ENCODE assay signal across 8 cellular contexts in the genomic region with DNA sequence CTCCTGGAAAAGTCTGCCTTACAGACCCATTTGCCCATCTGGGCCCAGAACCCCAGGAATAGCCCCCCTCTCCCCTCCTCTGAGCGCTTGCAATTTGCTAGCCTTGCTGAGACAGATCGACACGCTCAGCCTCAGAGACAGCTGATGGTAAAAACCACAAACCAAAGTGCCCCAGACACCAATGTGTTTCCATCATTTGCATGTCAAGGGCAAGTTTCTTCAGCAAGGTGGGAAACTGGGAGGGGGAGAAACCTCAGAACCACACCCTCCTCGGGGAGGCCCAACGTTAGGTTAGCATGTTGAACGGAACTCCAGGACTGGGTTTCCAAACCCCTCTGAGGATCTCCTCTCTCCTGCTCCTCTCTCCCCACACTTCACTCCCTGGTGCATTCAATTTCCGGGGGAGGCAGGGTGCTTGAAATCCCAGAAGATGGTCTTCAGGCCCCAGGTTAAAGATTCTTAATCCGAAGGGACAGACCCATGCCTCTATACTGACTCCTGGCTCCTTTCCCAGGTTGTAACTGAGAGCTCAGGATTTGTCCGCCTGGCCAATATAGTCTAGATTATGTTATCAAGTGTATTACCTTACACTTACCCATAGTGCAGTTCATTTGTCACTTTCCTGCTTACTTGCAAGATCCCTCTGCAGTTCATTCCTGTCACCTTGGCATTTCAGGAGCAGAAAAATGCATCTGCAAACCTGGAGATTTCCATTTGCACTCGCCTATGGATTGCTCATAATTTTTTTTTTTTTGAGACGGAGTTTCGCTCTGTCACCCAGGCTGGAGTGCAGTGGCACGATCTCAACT. TPM values are rescaled to one million over a fixed set of nuclear protein-coding genes. Genes with fewer than 3 reads are reported as not detected.
DNase-seq lines count a peak whose midpoint lies in the region; ATAC-seq and TF ChIP-seq lines count a peak whose summit lies in the region.

No MANE protein-coding gene starts in this region.

- H3K4me1 Mint-ChIP-seq in activated T-helper 1 cell treated with anti-CD3 and anti-CD28 coated beads, Interleukin-12 subunit alpha, Interleukin-12 subunit beta, Interleukin-2, Interleukin-4 antibody, amounts not matched to agents 30 ng/mL and 10 ng/mL and 1 ng/mL, durations not matched to agents 14 hours and 24 hours and 36 hours (ENCODE audit: low read depth) = peaks cover 19% of the 10 kb centered on the region
- peaks cover 12 to 34% (median 26%) of the 10 kb centered on the region in 4 donors for H3K4me1 Mint-ChIP-seq in naive thymus-derived CD8-positive, alpha-beta T cell

- H3K36me3 Mint-ChIP-seq in activated T-helper 1 cell treated with anti-CD3 and anti-CD28 coated beads, Interleukin-12 subunit alpha, Interleukin-12 subunit beta, Interleukin-2, Interleukin-4 antibody, amounts not matched to agents 30 ng/mL and 10 ng/mL and 1 ng/mL, durations not matched to agents 14 hours and 24 hours and 36 hours (ENCODE audit: low read depth) = no peaks in the 10 kb centered on the region
- H3K36me3 Mint-ChIP-seq in naive thymus-derived CD8-positive, alpha-beta T cell = no peaks in the 10 kb centered on the region

- peak; percentile 86 for DNase-seq in GM12865 (ENCODE audit: low read depth)
- peak; percentile 5 for DNase-seq in MV-4-11 (lab: John Stamatoyannopoulos, UW)
- DNase-seq in activated T-helper 1 cell treated with anti-CD3 and anti-CD28 coated beads, Interleukin-12 subunit alpha, Interleukin-12 subunit beta, Interleukin-2, Interleukin-4 antibody, amounts not matched to agents 30 ng/mL and 10 ng/mL and 1 ng/mL, durations not matched to agents 14 hours and 24 hours and 36 hours (ENCODE audit: low spot score) = peak; percentile 33
- DNase-seq in naive thymus-derived CD8-positive, alpha-beta T cell = peak in 8 of 10 donors; percentile 11 to 53 (median 37)
- DNase-seq in SHP77 treated with DMSO at 0.1 percent for 48 hours (lab: John Stamatoyannopoulos, UW) = no peak
- no peak for DNase-seq in HPDE6-E6E7 (ENCODE audit: extremely low spot score)

- no peaks in the 10 kb centered on the region for H3K9me3 Mint-ChIP-seq in activated T-helper 1 cell treated with anti-CD3 and anti-CD28 coated beads, Interleukin-12 subunit alpha, Interleukin-12 subunit beta, Interleukin-2, Interleukin-4 antibody, amounts not matched to agents 30 ng/mL and 10 ng/mL and 1 ng/mL, durations not matched to agents 14 hours and 24 hours and 36 hours
- H3K9me3 Mint-ChIP-seq in naive thymus-derived CD8-positive, alpha-beta T cell = no peaks in the 10 kb centered on the region

- POLR2A ChIA-PET in naive thymus-derived CD8-positive, alpha-beta T cell (lab: Charles Lee) = interaction anchor here (1.2 to 1.8 kb wide), 2 partner anchors 37 to 51 kb away, joined by 4 to 9 read pairs; a partner anchor contains a TSS

- intact Hi-C loops in activated T-helper 1 cell treated with anti-CD3 and anti-CD28 coated beads, Interleukin-12 subunit alpha, Interleukin-12 subunit beta, Interleukin-2, Interleukin-4 antibody, amounts not matched to agents 30 ng/mL and 10 ng/mL and 1 ng/mL, durations not matched to agents 14 hours and 24 hours and 36 hours (cut with micrococcal nuclease) = loop anchor here (2.0 to 5.0 kb wide), 2 partner anchors 30 to 54 kb away; no protein-coding TSS in a partner anchor

- H3K27me3 Mint-ChIP-seq in activated T-helper 1 cell treated with anti-CD3 and anti-CD28 coated beads, Interleukin-12 subunit alpha, Interleukin-12 subunit beta, Interleukin-2, Interleukin-4 antibody, amounts not matched to agents 30 ng/mL and 10 ng/mL and 1 ng/mL, durations not matched to agents 14 hours and 24 hours and 36 hours (ENCODE audit: insufficient read depth) = peaks cover 59% of the 10 kb centered on the region
- peaks cover 6 to 36% (median 18%) of the 10 kb centered on the region in 5 donors for H3K27me3 Mint-ChIP-seq in naive thymus-derived CD8-positive, alpha-beta T cell

- peak overlapping the region; percentile 71 for H3K4me3 Mint-ChIP-seq in activated T-helper 1 cell treated with anti-CD3 and anti-CD28 coated beads, Interleukin-12 subunit alpha, Interleukin-12 subunit beta, Interleukin-2, Interleukin-4 antibody, amounts not matched to agents 30 ng/mL and 10 ng/mL and 1 ng/mL, durations not matched to agents 14 hours and 24 hours and 36 hours
- H3K4me3 Mint-ChIP-seq in naive thymus-derived CD8-positive, alpha-beta T cell = peak overlapping the region; percentile 69 to 88 (median 79)

- H3K27ac Mint-ChIP-seq in activated T-helper 1 cell treated with anti-CD3 and anti-CD28 coated beads, Interleukin-12 subunit alpha, Interleukin-12 subunit beta, Interleukin-2, Interleukin-4 antibody, amounts not matched to agents 30 ng/mL and 10 ng/mL and 1 ng/mL, durations not matched to agents 14 hours and 24 hours and 36 hours = no peak overlapping the region
- H3K27ac Mint-ChIP-seq in naive thymus-derived CD8-positive, alpha-beta T cell = peak overlapping the region in 4 of 10 donors; percentile 4 to 66 (median 48)

- ATAC-seq in GM21576 (IDR thresholded peaks at IDR 0.05; ENCODE audit: unreplicated experiment) (peak; percentile 62), GM21526 (IDR thresholded peaks at IDR 0.05; ENCODE audit: low FRiP score, unreplicated experiment) (no peak)
- ATAC-seq in naive thymus-derived CD8-positive, alpha-beta T cell = peak; percentile 66 to 75

- no peak overlapping the region for H3K4me3 ChIP-seq in GM12865 (ENCODE audit: low read depth, low read length)

- TF ChIP-seq CTCF in GM12865 (IDR thresholded peaks at IDR 0.05; ENCODE audit: insufficient read depth, low read depth, low read length, missing control alignments) = no peak

RNA-seq across cellular contexts. Expression of a gene that starts 1.3 kb away (rescaled TPM):
- total RNA-seq in activated T-helper 1 cell treated with anti-CD3 and anti-CD28 coated beads, Interleukin-12 subunit alpha, Interleukin-12 subunit beta, Interleukin-2, Interleukin-4 antibody, amounts not matched to agents 30 ng/mL and 10 ng/mL and 1 ng/mL, durations not matched to agents 14 hours and 24 hours and 36 hours = 0.37 TPM in 1 of 2 replicates, not detected in the other
- total RNA-seq in naive thymus-derived CD8-positive, alpha-beta T cell = under 1 TPM in 1 of 2 experiments, not detected in 1; 0.55 TPM
- not detected for polyA plus RNA-seq in naive thymus-derived CD8-positive, alpha-beta T cell

RNA-seq across cellular contexts. Expression of a gene that starts 31.5 kb away (rescaled TPM):
- 37.7 and 41.2 TPM in 2 replicates for total RNA-seq in activated T-helper 1 cell treated with anti-CD3 and anti-CD28 coated beads, Interleukin-12 subunit alpha, Interleukin-12 subunit beta, Interleukin-2, Interleukin-4 antibody, amounts not matched to agents 30 ng/mL and 10 ng/mL and 1 ng/mL, durations not matched to agents 14 hours and 24 hours and 36 hours
- total RNA-seq in naive thymus-derived CD8-positive, alpha-beta T cell = 10 to 100 TPM; 91.6 to 92.8 TPM
- polyA plus RNA-seq in naive thymus-derived CD8-positive, alpha-beta T cell = 10 to 100 TPM; 41.1 to 48.9 (median 42.1) TPM

RNA-seq across cellular contexts. Expression of a gene that starts 50.5 kb away (rescaled TPM):
- 491 and 498 TPM in 2 replicates for total RNA-seq in activated T-helper 1 cell treated with anti-CD3 and anti-CD28 coated beads, Interleukin-12 subunit alpha, Interleukin-12 subunit beta, Interleukin-2, Interleukin-4 antibody, amounts not matched to agents 30 ng/mL and 10 ng/mL and 1 ng/mL, durations not matched to agents 14 hours and 24 hours and 36 hours
- total RNA-seq in naive thymus-derived CD8-positive, alpha-beta T cell = 100 to 1,000 TPM; 213 to 256 TPM
- 10 to 100 TPM; 43.5 to 51.6 (median 45.4) TPM for polyA plus RNA-seq in naive thymus-derived CD8-positive, alpha-beta T cell

Comparison
In these comparisons a context has a peak if more than half of its experiments do, and no peak if none do; other contexts are left out.
1. DNase-seq: peak in GM12865 (single experiment), MV-4-11 (single experiment), activated T-helper 1 cell treated with anti-CD3 and anti-CD28 coated beads, Interleukin-12 subunit alpha, Interleukin-12 subunit beta, Interleukin-2, Interleukin-4 antibody, amounts not matched to agents 30 ng/mL and 10 ng/mL and 1 ng/mL, durations not matched to agents 14 hours and 24 hours and 36 hours (single experiment) and naive thymus-derived CD8-positive, alpha-beta T cell (8 of 10); none in SHP77 treated with DMSO at 0.1 percent for 48 hours (single experiment) and HPDE6-E6E7 (single experiment).